In genomic region chr20:47304287-47304686, GRCh38 we compare ENCODE assay signal across 8 cellular contexts. TPM values are rescaled to one million over a fixed set of nuclear protein-coding genes. Genes with fewer than 3 reads are reported as not detected.
DNase-seq lines count a peak whose midpoint lies in the region; ATAC-seq and TF ChIP-seq lines count a peak whose summit lies in the region.

No MANE protein-coding gene starts in this region.

- TF ChIP-seq CTCF in WTC11 (IDR thresholded peaks at IDR 0.05) (no peak), GM13976 (IDR thresholded peaks at IDR 0.05; ENCODE audit: borderline replicate concordance, control extremely low read depth, extremely low read depth, insufficient read depth, missing control alignments) (no peak)

- ATAC-seq in WTC11, result no peak; the same call in 1 of the 2 replicates
- ATAC-seq in GM21367 (IDR thresholded peaks at IDR 0.05; ENCODE audit: unreplicated experiment), result no peak
- no peak for ATAC-seq in HG03378 (IDR thresholded peaks at IDR 0.05; ENCODE audit: unreplicated experiment)

- CTCF ChIA-PET in WTC11 (lab: Charles Lee), result interaction anchor here (0.7 to 3.0 kb wide), 5 partner anchors 13 to 80 kb away, joined by 3 to 22 read pairs (median 4); no protein-coding TSS in a partner anchor

- H3K27me3 Mint-ChIP-seq in WTC11 (ENCODE audit: low read depth), result no peaks in the 10 kb centered on the region

- POLR2A ChIA-PET in WTC11 (lab: Charles Lee), result interaction anchor here (1.1 kb wide), 1 partner anchor 17 kb away, joined by 4 read pairs; no protein-coding TSS in a partner anchor

- H3K27me3 ChIP-seq in layer of hippocampus (ENCODE audit: control insufficient read depth, insufficient read depth, low read length) (no peaks in the 10 kb centered on the region), subcutaneous abdominal adipose tissue (ENCODE audit: control insufficient read depth in 5 of 5, insufficient read depth in 4 of 5, low read length in 5 of 5) (no peaks in the 10 kb centered on the region)

- in situ Hi-C loops in GM13976 (cut with MboI; ENCODE audit: low sequenced_read_pairs, unreplicated experiment), result no loop called here

- peak overlapping the region; percentile 38 for H3K27ac ChIP-seq in layer of hippocampus (ENCODE audit: low read depth, low read length)
- H3K27ac ChIP-seq in subcutaneous abdominal adipose tissue (ENCODE audit: low read depth, low read length), result peak overlapping the region; percentile 60

- H3K4me3 Mint-ChIP-seq in WTC11, result no peak overlapping the region

- H3K4me3 ChIP-seq in subcutaneous abdominal adipose tissue (ENCODE audit: low read depth in 1 of 5, low read length in 5 of 5), result no peak overlapping the region

- peaks cover 49% of the 10 kb centered on the region for H3K4me1 Mint-ChIP-seq in WTC11

- peaks cover 45% of the 10 kb centered on the region for H3K36me3 Mint-ChIP-seq in WTC11

- H3K36me3 ChIP-seq in subcutaneous abdominal adipose tissue (ENCODE audit: control insufficient read depth in 5 of 5, insufficient read depth in 5 of 5, low read length in 5 of 5), result peaks cover under 1 to 36% (median 21%) of the 10 kb centered on the region in 5 donors

- peaks cover 2 to 15% (median 10%) of the 10 kb centered on the region in 5 donors for H3K4me1 ChIP-seq in subcutaneous abdominal adipose tissue (ENCODE audit: control insufficient read depth in 5 of 5, insufficient read depth in 5 of 5, low read length in 5 of 5)

- no peaks in the 10 kb centered on the region for H3K9me3 ChIP-seq in subcutaneous abdominal adipose tissue (ENCODE audit: control insufficient read depth in 5 of 5, low read length in 5 of 5)

- DNase-seq in NCI-H510A treated with DMSO at 0.1 percent for 48 hours (lab: John Stamatoyannopoulos, UW) (peak; percentile 53), NCI-H510A (lab: John Stamatoyannopoulos, UW) (no peak), WTC11 (ENCODE audit: low spot score) (no peak), GM13976 (ENCODE audit: low spot score) (no peak)

- peak overlapping the region in 1 of 5 donors; percentile 1 for H3K9ac ChIP-seq in subcutaneous abdominal adipose tissue (ENCODE audit: low read length in 5 of 5)

- no peaks in the 10 kb centered on the region for H3K9me3 Mint-ChIP-seq in WTC11

- peak overlapping the region; percentile 74; the same call in 1 of the 2 replicates for H3K27ac Mint-ChIP-seq in WTC11

TF ChIP-seq in WTC11, 78 proteins besides CTCF, POLR2A, EP300 and RAD21:
- no peak for TF ChIP-seq MLX (CRISPR knock-in tag; IDR thresholded peaks at IDR 0.05)
- no peak for TF ChIP-seq OVOL2 (CRISPR knock-in tag; IDR thresholded peaks at IDR 0.05; ENCODE audit: borderline replicate concordance)
- TF ChIP-seq ZNF423 (CRISPR knock-in tag; IDR thresholded peaks at IDR 0.05), result no peak
- TF ChIP-seq GABPB1 (CRISPR knock-in tag; IDR thresholded peaks at IDR 0.05), result no peak
- TF ChIP-seq TEAD1 (CRISPR knock-in tag; IDR thresholded peaks at IDR 0.05), result no peak
- no peak for TF ChIP-seq CBFB (CRISPR knock-in tag; IDR thresholded peaks at IDR 0.05; ENCODE audit: low read depth)
- no peak for TF ChIP-seq PREB (CRISPR knock-in tag; IDR thresholded peaks at IDR 0.05; ENCODE audit: borderline replicate concordance)
- TF ChIP-seq, protein P1, sequence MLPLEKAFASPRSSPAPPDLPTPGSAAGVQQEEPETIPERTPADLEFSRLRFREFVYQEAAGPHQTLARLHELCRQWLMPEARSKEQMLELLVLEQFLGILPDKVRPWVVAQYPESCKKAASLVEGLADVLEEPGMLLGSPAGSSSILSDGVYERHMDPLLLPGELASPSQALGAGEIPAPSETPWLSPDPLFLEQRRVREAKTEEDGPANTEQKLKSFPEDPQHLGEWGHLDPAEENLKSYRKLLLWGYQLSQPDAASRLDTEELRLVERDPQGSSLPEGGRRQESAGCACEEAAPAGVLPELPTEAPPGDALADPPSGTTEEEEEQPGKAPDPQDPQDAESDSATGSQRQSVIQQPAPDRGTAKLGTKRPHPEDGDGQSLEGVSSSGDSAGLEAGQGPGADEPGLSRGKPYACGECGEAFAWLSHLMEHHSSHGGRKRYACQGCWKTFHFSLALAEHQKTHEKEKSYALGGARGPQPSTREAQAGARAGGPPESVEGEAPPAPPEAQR (CRISPR knock-in tag; IDR thresholded peaks at IDR 0.05), result no peak
- no peak for TF ChIP-seq SMAD4 (CRISPR knock-in tag; IDR thresholded peaks at IDR 0.05)

RNA-seq across cellular contexts. Expression of gene ZMYND8, which starts 52.2 kb away (rescaled TPM):
- total RNA-seq in WTC11 (2021), result 114 to 149 TPM (median 127 TPM) in 3 replicates
